21 cellular contexts compared by ENCODE assay signal in the genomic region with DNA sequence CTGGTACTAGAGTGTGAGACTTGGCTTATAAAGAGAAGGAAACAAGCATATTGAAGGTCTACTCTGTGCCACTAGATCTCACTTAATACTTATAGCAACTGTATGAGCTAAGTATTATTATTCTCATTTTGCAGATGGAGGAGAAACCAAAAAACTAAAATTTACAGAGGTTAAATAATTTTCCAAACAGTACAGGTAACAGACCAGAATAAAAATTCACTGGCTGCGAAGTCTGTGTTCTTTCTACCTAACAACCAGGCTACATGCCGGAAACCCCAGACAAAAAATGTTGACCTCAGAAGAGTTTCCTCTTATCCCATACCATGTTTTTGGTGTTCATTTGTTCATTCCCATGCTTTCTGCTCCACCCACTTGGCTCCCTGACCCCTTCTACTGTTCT. TPM values are rescaled to one million over a fixed set of nuclear protein-coding genes. Genes with fewer than 3 reads are reported as not detected.
DNase-seq lines count a peak whose midpoint lies in the region; ATAC-seq, FAIRE-seq and TF ChIP-seq lines count a peak whose summit lies in the region.
"Had no signal": no experiment of that assay in that cellular context is flagged by ENCODE, and none has a peak within 500 bp of the region (broad histone marks: within the 10 kb centered on the region; RNA-seq: fewer than 3 reads in every experiment).

No MANE protein-coding gene starts in this region.

- no peak for FAIRE-seq in astrocyte (lab: Jason Lieb, UNC)
- FAIRE-seq: A549, GM12891, GM18507 had no signal

- no peaks in the 10 kb centered on the region for H3K27me3 Mint-ChIP-seq in astrocyte (ENCODE audit: low read depth, unreplicated experiment)

- in situ Hi-C loops in GM23248 (cut with MboI) = no loop called here

- H3K27ac Mint-ChIP-seq in astrocyte (ENCODE audit: unreplicated experiment) = peak overlapping the region; percentile 67

- DNase-seq in GM23248 (no peak), astrocyte (ENCODE audit: low read depth) (no peak), osteoblast (ENCODE audit: insufficient read length, low spot score, missing footprints) (no peak), thoracic aorta (ENCODE audit: low spot score) (no peak), erythroblast (lab: John Stamatoyannopoulos, UW) (no peak), OCI-M1 (lab: John Stamatoyannopoulos, UW) (no peak), RWPE1 (ENCODE audit: low spot score) (no peak)
- DNase-seq: DMS 273 treated with DMSO at 0.1 percent for 48 hours, GF-D8, GOT3, KBM-7, NCI-H1417 treated with DMSO at 0.1 percent for 48 hours, NCI-H1930, NCI-H2171 treated with DMSO at 0.1 percent for 48 hours, NCI-H510A, NCI-H774, PC-9 had no signal

- no peaks in the 10 kb centered on the region for H3K9me2 ChIP-seq in GM23248 (ENCODE audit: insufficient read depth)

- no peak for TF ChIP-seq POLR2A in erythroblast (IDR thresholded peaks at IDR 0.05; ENCODE audit: low read length)

- POLR2A ChIA-PET in RWPE1 (lab: Yijun Ruan, JAX; ENCODE audit: low non-redundant PET) = no interaction called here

- H3K36me3 ChIP-seq in GM23248 (ENCODE audit: low read depth) = peaks cover 46% of the 10 kb centered on the region
- H3K36me3 ChIP-seq in astrocyte (ENCODE audit: insufficient read depth, low read length) = peaks cover 39% of the 10 kb centered on the region
- H3K36me3 ChIP-seq in osteoblast (ENCODE audit: insufficient read depth, low read length) = peaks cover 40% of the 10 kb centered on the region
- peaks cover 18% of the 10 kb centered on the region for H3K36me3 ChIP-seq in thoracic aorta

- H3K9ac ChIP-seq in GM23248 = no peak overlapping the region
- no peak overlapping the region for H3K9ac ChIP-seq in astrocyte (ENCODE audit: low read length)

- H4K20me1 ChIP-seq in GM23248 (ENCODE audit: insufficient read depth) (no peaks in the 10 kb centered on the region), astrocyte (ENCODE audit: insufficient read depth, low read length) (peaks cover 27% of the 10 kb centered on the region), osteoblast (ENCODE audit: insufficient read depth, low read length) (peaks cover 3% of the 10 kb centered on the region)

- no peak for TF ChIP-seq CTCF in astrocyte (IDR thresholded peaks at IDR 0.05; ENCODE audit: insufficient read depth, low read depth, low read length)
- TF ChIP-seq CTCF in osteoblast (IDR thresholded peaks at IDR 0.05; ENCODE audit: extremely low read depth, low read depth, low read length) = no peak
- no peak for TF ChIP-seq CTCF in thoracic aorta (IDR thresholded peaks at IDR 0.05)
- TF ChIP-seq CTCF in RWPE1 (conservative IDR thresholded peaks at IDR 0.05; ENCODE audit: low read depth) = no peak

- peak overlapping the region; percentile 55 for H3K4me3 Mint-ChIP-seq in astrocyte (ENCODE audit: unreplicated experiment)
- H3K4me3 Mint-ChIP-seq: CD14-positive monocyte had no signal

- H3K4me2 ChIP-seq in GM23248 (ENCODE audit: unreplicated experiment) = no peak overlapping the region
- H3K4me2 ChIP-seq in astrocyte (ENCODE audit: low read length) = no peak overlapping the region
- H3K4me2 ChIP-seq in osteoblast (ENCODE audit: insufficient read depth, low read length) = no peak overlapping the region
- H3K4me2 ChIP-seq: A549, PC-9 had no signal

- peaks cover 86% of the 10 kb centered on the region for H3K4me1 Mint-ChIP-seq in astrocyte (ENCODE audit: low read depth, unreplicated experiment)
- H3K4me1 Mint-ChIP-seq: CD14-positive monocyte had no signal

- peaks cover 29% of the 10 kb centered on the region for H3K36me3 Mint-ChIP-seq in astrocyte (ENCODE audit: low read depth, unreplicated experiment)
- H3K36me3 Mint-ChIP-seq: CD14-positive monocyte had no signal

- H3K9me3 Mint-ChIP-seq in astrocyte (ENCODE audit: unreplicated experiment) = no peaks in the 10 kb centered on the region
- H3K9me3 Mint-ChIP-seq: CD14-positive monocyte had no signal

- H3K4me3 ChIP-seq in GM23248 (no peak overlapping the region), astrocyte (ENCODE audit: insufficient read depth, low read depth, low read length) (no peak overlapping the region), osteoblast (ENCODE audit: insufficient read depth, low read length) (no peak overlapping the region), thoracic aorta (peak overlapping the region; percentile 96)
- H3K4me3 ChIP-seq: A549, PC-9 had no signal

- 100% methylated on average over 2 of the region's 2 CpGs for WGBS in GM23248 (ENCODE audit: low coverage in 1 of 2, low lambda C conversion rate in 2 of 2, missing lambda C conversion rate in 2 of 2), 2 experiments

- H3K27me3 ChIP-seq in GM23248 (replicated peaks; ENCODE audit: insufficient read depth) (no peaks in the 10 kb centered on the region), astrocyte (ENCODE audit: insufficient read depth, low read length) (no peaks in the 10 kb centered on the region), osteoblast (ENCODE audit: insufficient read depth, low read length) (no peaks in the 10 kb centered on the region), thoracic aorta (replicated peaks; ENCODE audit: insufficient read depth) (no peaks in the 10 kb centered on the region)

- no peak for ATAC-seq in thoracic aorta (ENCODE audit: insufficient number of reproducible peaks, low FRiP score, low read depth)
- ATAC-seq: A549 had no signal

- peak overlapping the region; percentile 81; the same call in 1 of the 2 replicates for H3K27ac ChIP-seq in GM23248
- peak overlapping the region; percentile 76 for H3K27ac ChIP-seq in astrocyte (ENCODE audit: low read depth, low read length)
- H3K27ac ChIP-seq in osteoblast (ENCODE audit: low read depth, low read length) = peak overlapping the region; percentile 74
- peak overlapping the region; percentile 68 to 82 for H3K27ac ChIP-seq in thoracic aorta
- no peak overlapping the region for H3K27ac ChIP-seq in RWPE1
- H3K27ac ChIP-seq: A549, PC-9 had no signal

- H2AFZ ChIP-seq in GM23248 (no peak overlapping the region), astrocyte (ENCODE audit: low read depth, low read length) (no peak overlapping the region), osteoblast (ENCODE audit: low read length) (no peak overlapping the region)
- H2AFZ ChIP-seq: PC-9 had no signal

- H3K79me2 ChIP-seq in GM23248 (ENCODE audit: insufficient read depth) = peaks cover 93% of the 10 kb centered on the region
- H3K79me2 ChIP-seq in astrocyte (ENCODE audit: insufficient read depth, low read length) = peaks cover 92% of the 10 kb centered on the region
- peaks cover 55% of the 10 kb centered on the region for H3K79me2 ChIP-seq in osteoblast (ENCODE audit: insufficient read depth, low read length)

- H3K9me3 ChIP-seq in GM23248 (ENCODE audit: low read depth) (no peaks in the 10 kb centered on the region), astrocyte (ENCODE audit: insufficient read depth, low read depth, low read length) (no peaks in the 10 kb centered on the region), osteoblast (ENCODE audit: low read depth, low read length) (no peaks in the 10 kb centered on the region), thoracic aorta (no peaks in the 10 kb centered on the region)
- H3K9me3 ChIP-seq: A549 had no signal

- H3K4me1 ChIP-seq in GM23248 (ENCODE audit: insufficient read depth) = peaks cover 88% of the 10 kb centered on the region
- H3K4me1 ChIP-seq in astrocyte (ENCODE audit: insufficient read depth, low read length) = peaks cover 66% of the 10 kb centered on the region
- peaks cover 70% of the 10 kb centered on the region for H3K4me1 ChIP-seq in osteoblast (ENCODE audit: insufficient read depth, low read length)
- peaks cover 70 to 96% of the 10 kb centered on the region in 2 donors for H3K4me1 ChIP-seq in thoracic aorta (ENCODE audit: control insufficient read depth in 1 of 2, low read depth in 2 of 2)

- CTCF ChIA-PET in RWPE1 (lab: Yijun Ruan, JAX) = interaction anchor here (0.6 kb wide), 1 partner anchor 1618 kb away, joined by 3 read pairs; no protein-coding TSS in a partner anchor

- peaks cover 94% of the 10 kb centered on the region for H3F3A ChIP-seq in GM23248 (ENCODE audit: insufficient read depth)

RNA-seq across cellular contexts. Expression of gene CMSS1, which starts 46.6 kb away (rescaled TPM):
- total RNA-seq in GM23248 (2014; rRNA removed; shearing (Covaris generic)) = 9.0 and 17.2 TPM in 2 replicates
- 26.6 and 26.7 TPM in 2 replicates for polyA plus RNA-seq in GM23248 (2016; fragmentation: Nextera tagmentation; extraction: Ambion mirVana)
- 11.0 and 12.5 TPM in 2 replicates for total RNA-seq in astrocyte
- total RNA-seq in osteoblast = 14.7 and 15.9 TPM in 2 replicates
- 10 to 100 TPM; 18.1 to 22.7 TPM for total RNA-seq in thoracic aorta
